Comparison of ENCODE assay signal across 8 cellular contexts in the genomic region with DNA sequence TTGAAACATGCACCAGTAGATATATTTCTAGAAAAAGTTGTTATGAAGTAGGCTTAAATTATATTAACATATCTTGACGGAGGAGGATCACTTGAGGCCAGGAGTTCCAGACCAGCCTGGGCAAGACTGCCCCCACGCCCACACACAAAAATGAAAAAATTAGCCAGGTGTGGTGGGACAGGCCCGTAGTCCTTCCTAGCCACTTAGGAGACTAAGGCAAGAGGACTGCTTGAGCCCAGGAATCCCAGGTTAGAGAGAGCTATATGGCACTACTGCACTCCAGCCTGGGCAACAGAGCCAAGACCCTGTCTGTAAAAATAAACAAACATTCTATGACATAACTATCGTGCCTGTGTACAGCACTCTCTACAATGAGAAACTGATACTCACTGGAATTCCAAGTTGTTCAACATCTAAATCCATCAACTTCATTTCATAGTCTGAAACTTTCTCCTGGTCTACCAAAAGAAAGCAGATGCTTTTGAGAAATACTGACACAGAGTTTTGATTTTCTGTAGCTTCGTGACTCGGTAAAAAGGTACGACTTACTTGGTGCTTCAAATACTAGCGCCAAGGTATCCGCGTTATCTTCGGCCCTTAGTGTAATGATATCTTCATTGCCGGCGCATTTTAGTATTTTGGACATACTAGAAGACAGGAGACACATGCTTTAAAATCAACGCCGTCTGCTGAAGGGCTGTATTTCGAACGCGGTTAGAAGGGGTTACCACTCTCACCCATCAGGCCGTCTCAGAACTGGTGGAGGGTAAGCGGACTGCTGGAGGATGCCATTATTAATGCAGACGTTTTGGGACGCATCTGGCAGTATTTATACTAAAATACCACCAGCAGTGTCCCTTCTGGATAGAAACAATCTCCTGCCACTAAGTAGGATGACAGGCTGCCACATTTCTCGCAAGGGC. TPM values are rescaled to one million over a fixed set of nuclear protein-coding genes. Genes with fewer than 3 reads are reported as not detected.
DNase-seq lines count a peak whose midpoint lies in the region; ATAC-seq and TF ChIP-seq lines count a peak whose summit lies in the region.

No MANE protein-coding gene starts in this region.

- H3K4me1 ChIP-seq in BLaER1: peaks cover 56% of the 10 kb centered on the region
- H3K4me1 ChIP-seq in Karpas-422 (ENCODE audit: low read length): peaks cover 53% of the 10 kb centered on the region
- H3K4me1 ChIP-seq in naive thymus-derived CD4-positive, alpha-beta T cell (ENCODE audit: control insufficient read depth in 2 of 2, insufficient read depth in 2 of 2, low read length in 2 of 2): peaks cover 11 to 25% of the 10 kb centered on the region in 2 donors

- H3K4me3 Mint-ChIP-seq in naive thymus-derived CD4-positive, alpha-beta T cell: peak overlapping the region; percentile 87 to 99 (median 96)

- H4K20me1 ChIP-seq in BLaER1: peaks cover 50% of the 10 kb centered on the region
- peaks cover 16% of the 10 kb centered on the region; the same call in 1 of the 2 replicates for H4K20me1 ChIP-seq in Karpas-422 (ENCODE audit: insufficient read depth, low read depth, low read length)

- CTCF ChIA-PET in naive thymus-derived CD4-positive, alpha-beta T cell (lab: Charles Lee): no interaction called here

- no peak for TF ChIP-seq CTCF in cardiac fibroblast (IDR thresholded peaks at IDR 0.05; ENCODE audit: low read depth, low read length)

- H3K9me3 ChIP-seq in BLaER1 (no peaks in the 10 kb centered on the region), Karpas-422 (ENCODE audit: low read length) (no peaks in the 10 kb centered on the region)
- H3K9me3 ChIP-seq in naive thymus-derived CD4-positive, alpha-beta T cell (ENCODE audit: control insufficient read depth in 2 of 3, low read length in 3 of 3): no peaks in the 10 kb centered on the region

- H3K9me3 Mint-ChIP-seq in naive thymus-derived CD4-positive, alpha-beta T cell: peaks cover 0 to 1% (median 0%) of the 10 kb centered on the region in 11 donors

- no peaks in the 10 kb centered on the region for H3K9me2 ChIP-seq in Karpas-422 (replicated peaks; ENCODE audit: insufficient read depth, low read length)

- H3K4me2 ChIP-seq in BLaER1 (peak overlapping the region; percentile 89), Karpas-422 (ENCODE audit: low read depth, low read length, poor library complexity, severe bottlenecking) (peak overlapping the region; percentile 72)

- no peak for ATAC-seq in naive thymus-derived CD4-positive, alpha-beta T cell
- no peak for ATAC-seq in HG03097 (IDR thresholded peaks at IDR 0.05; ENCODE audit: low FRiP score, unreplicated experiment)

- H3K9ac ChIP-seq in BLaER1 (peak overlapping the region; percentile 97), Karpas-422 (ENCODE audit: low read length) (peak overlapping the region; percentile 88)

- H3K27ac Mint-ChIP-seq in naive thymus-derived CD4-positive, alpha-beta T cell: peak overlapping the region in 7 of 9 donors; percentile 21 to 99 (median 91)

- H3K4me1 Mint-ChIP-seq in naive thymus-derived CD4-positive, alpha-beta T cell: peaks cover 19 to 67% (median 35%) of the 10 kb centered on the region in 7 donors

- H3K4me3 ChIP-seq in BLaER1 (peak overlapping the region; percentile 86), Karpas-422 (ENCODE audit: low read length) (peak overlapping the region; percentile 97), cardiac fibroblast (replicated peaks in 1 of 2; ENCODE audit: low read depth in 2 of 2, low read length in 2 of 2) (peak overlapping the region; percentile 77 to 97)
- H3K4me3 ChIP-seq in naive thymus-derived CD4-positive, alpha-beta T cell (ENCODE audit: low read length): peak overlapping the region; percentile 98

- peak; percentile 58 for DNase-seq in Karpas-422
- DNase-seq in cardiac fibroblast (ENCODE audit: low read depth in 2 of 2): no peak
- DNase-seq in naive thymus-derived CD4-positive, alpha-beta T cell: peak in 1 of 9 donors; percentile 27
- DNase-seq in DMS114 treated with DMSO at 0.1 percent for 48 hours (lab: John Stamatoyannopoulos, UW; ENCODE audit: unreplicated experiment): no peak
- no peak for DNase-seq in GM19240 (ENCODE audit: insufficient read length, low spot score)
- no peak for DNase-seq in HCEC 1CT

- H2AFZ ChIP-seq in Karpas-422 (ENCODE audit: low read length): no peak overlapping the region

- H3K36me3 ChIP-seq in BLaER1 (peaks cover 46% of the 10 kb centered on the region), Karpas-422 (ENCODE audit: insufficient read depth, low read length) (peaks cover 47% of the 10 kb centered on the region)
- peaks cover 8 to 29% (median 9%) of the 10 kb centered on the region in 3 experiments for H3K36me3 ChIP-seq in naive thymus-derived CD4-positive, alpha-beta T cell (ENCODE audit: control insufficient read depth in 2 of 3, insufficient read depth in 3 of 3, low read length in 3 of 3)

- H3K36me3 Mint-ChIP-seq in naive thymus-derived CD4-positive, alpha-beta T cell: peaks cover 4 to 40% (median 8%) of the 10 kb centered on the region in 5 donors

- H3K27ac ChIP-seq in BLaER1 (peak overlapping the region; percentile 95), Karpas-422 (ENCODE audit: low read length) (peak overlapping the region; percentile 90)
- H3K27ac ChIP-seq in naive thymus-derived CD4-positive, alpha-beta T cell (ENCODE audit: low read depth, low read length): peak overlapping the region; percentile 73

- intact Hi-C loops in naive thymus-derived CD4-positive, alpha-beta T cell (cut with micrococcal nuclease): loop anchor here (1.0 kb wide), 1 partner anchor 9 kb away; a partner anchor contains a TSS

- no peaks in the 10 kb centered on the region for H3K27me3 ChIP-seq in BLaER1
- no peaks in the 10 kb centered on the region for H3K27me3 ChIP-seq in Karpas-422 (ENCODE audit: low read length)
- no peaks in the 10 kb centered on the region for H3K27me3 ChIP-seq in naive thymus-derived CD4-positive, alpha-beta T cell (ENCODE audit: control insufficient read depth in 2 of 2, insufficient read depth in 2 of 2, low read length in 2 of 2)

- peaks cover 0 to 2% (median 0%) of the 10 kb centered on the region in 5 donors for H3K27me3 Mint-ChIP-seq in naive thymus-derived CD4-positive, alpha-beta T cell

- peaks cover 39% of the 10 kb centered on the region for H3K79me2 ChIP-seq in Karpas-422 (ENCODE audit: low read length)

- POLR2A ChIA-PET in naive thymus-derived CD4-positive, alpha-beta T cell (lab: Charles Lee): interaction anchor here (2.0 to 2.8 kb wide), 2 partner anchors 13 to 305 kb away, joined by 8 read pairs; no protein-coding TSS in a partner anchor

RNA-seq across cellular contexts. Expression of a gene that starts 1.3 kb away (rescaled TPM):
- 99.1 and 185 TPM in 2 replicates for total RNA-seq in Karpas-422 (2014; rRNA removed; shearing (Covaris generic); ENCODE audit: low replicate concordance)
- total RNA-seq in naive thymus-derived CD4-positive, alpha-beta T cell: 100 to 1,000 TPM in 1 of 5 experiments, 10 to 100 TPM in 4; 21.6 to 392 (median 39.3) TPM
- polyA plus RNA-seq in naive thymus-derived CD4-positive, alpha-beta T cell: 10 to 100 TPM; 48.3 to 67.4 TPM

RNA-seq across cellular contexts. Expression of a gene that starts 5.6 kb away (rescaled TPM):
- total RNA-seq in Karpas-422 (2014; rRNA removed; shearing (Covaris generic); ENCODE audit: low replicate concordance): 124 and 228 TPM in 2 replicates
- total RNA-seq in naive thymus-derived CD4-positive, alpha-beta T cell: 10 to 100 TPM; 48.5 to 91.7 (median 75.5) TPM
- 100 to 1,000 TPM; 187 to 192 TPM for polyA plus RNA-seq in naive thymus-derived CD4-positive, alpha-beta T cell

RNA-seq across cellular contexts. Expression of a gene that starts 8.3 kb away (rescaled TPM):
- total RNA-seq in Karpas-422 (2014; rRNA removed; shearing (Covaris generic); ENCODE audit: low replicate concordance): 12.5 and 26.8 TPM in 2 replicates
- 10 to 100 TPM; 48.3 to 58.3 (median 57.8) TPM for total RNA-seq in naive thymus-derived CD4-positive, alpha-beta T cell
- 10 to 100 TPM; 34.9 to 37.8 TPM for polyA plus RNA-seq in naive thymus-derived CD4-positive, alpha-beta T cell
